ENCODE assay signal across 34 cellular contexts in the genomic region with DNA sequence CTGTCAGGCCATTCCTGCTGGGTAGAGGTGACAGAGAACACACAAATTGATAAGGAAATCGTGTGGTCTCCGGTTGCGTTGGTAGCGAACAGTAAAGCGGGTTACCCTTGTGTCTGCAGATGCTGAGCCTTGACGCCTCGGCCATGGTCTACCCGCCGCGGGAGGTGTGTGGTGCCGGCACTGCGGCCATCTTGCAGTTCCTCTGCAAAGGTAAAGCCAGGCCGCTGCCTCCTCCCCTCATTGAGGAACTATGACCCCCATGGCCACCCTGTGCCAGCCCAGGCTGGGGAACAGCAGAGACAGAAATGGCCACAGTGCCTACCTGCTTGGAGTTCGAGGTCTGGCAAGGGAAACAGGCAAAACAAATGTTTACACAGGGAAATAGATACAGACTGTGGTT.
"Had no signal": no experiment of that assay in that cellular context is flagged by ENCODE, and none has a peak within 500 bp of the region (broad histone marks: within the 10 kb centered on the region; RNA-seq: fewer than 3 reads in every experiment).

No MANE protein-coding gene starts in this region.

- H3K4me3 Mint-ChIP-seq: activated B cell treated with CpG ODN at 0.5 μM for 24 hours; activated CD4-positive, alpha-beta memory T cell treated with anti-CD3 and anti-CD28 coated beads for 36 hours; activated CD8-positive, alpha-beta memory T cell treated with anti-CD3 and anti-CD28 coated beads, Interleukin-2, amount 10 ng/mL, durations not matched to agents 7 days and 5 days; activated CD8-positive, alpha-beta T cell treated with anti-CD3 and anti-CD28 coated beads, Interleukin-2, amount 10 ng/mL, durations not matched to agents 7 days and 5 days; activated naive CD8-positive, alpha-beta T cell; activated T-cell treated with anti-CD3 and anti-CD28 coated beads, Interleukin-2, amount 50 U/mL, for 24 hours; activated T-cell treated with anti-CD3 and anti-CD28 coated beads, Interleukin-2, amount 50 U/mL, for 72 hours; central memory CD8-positive, alpha-beta T cell; dendritic cell treated with granulocyte-macrophage colony-stimulating factor and Interleukin-4, amounts not matched to agents 40 ng/mL and 50 ng/mL, for 4 days; endodermal cell; T-helper 17 cell; T-helper 2 cell treated with Interferon-gamma antibody and Interleukin-4, amounts not matched to agents 5 μg/mL and 100 μg/mL, for 36 hours had no signal

- H3K27me3 Mint-ChIP-seq: activated B cell treated with CpG ODN at 0.5 μM for 24 hours; activated CD4-positive, alpha-beta memory T cell treated with anti-CD3 and anti-CD28 coated beads for 36 hours; activated CD8-positive, alpha-beta memory T cell treated with anti-CD3 and anti-CD28 coated beads, Interleukin-2, amount 10 ng/mL, durations not matched to agents 7 days and 5 days; activated naive CD8-positive, alpha-beta T cell; activated T-cell treated with anti-CD3 and anti-CD28 coated beads, Interleukin-2, amount 50 U/mL, for 24 hours; central memory CD8-positive, alpha-beta T cell; dendritic cell treated with granulocyte-macrophage colony-stimulating factor and Interleukin-4, amounts not matched to agents 40 ng/mL and 50 ng/mL, for 4 days; T-helper 17 cell had no signal

- H3K4me1 Mint-ChIP-seq: activated B cell treated with CpG ODN at 0.5 μM for 24 hours; activated CD8-positive, alpha-beta memory T cell treated with anti-CD3 and anti-CD28 coated beads, Interleukin-2, amount 10 ng/mL, durations not matched to agents 7 days and 5 days; central memory CD8-positive, alpha-beta T cell; endodermal cell; T-helper 17 cell had no signal

- ATAC-seq: activated CD4-positive, CD25-positive, alpha-beta regulatory T cell treated with anti-CD3 and anti-CD28 coated beads, Interleukin-2, amount 50 U/mL, for 24 hours; activated CD8-positive, alpha-beta memory T cell treated with anti-CD3 and anti-CD28 coated beads, Interleukin-2, amount 10 ng/mL, durations not matched to agents 7 days and 5 days; activated CD8-positive, alpha-beta T cell treated with anti-CD3 and anti-CD28 coated beads, Interleukin-2, amount 10 ng/mL, durations not matched to agents 7 days and 5 days; activated T-cell treated with anti-CD3 and anti-CD28 coated beads, Interleukin-2, amount 50 U/mL, for 72 hours; esophagus mucosa; T-helper 17 cell had no signal

- H3K27me3 ChIP-seq: brain microvascular endothelial cell, dorsolateral prefrontal cortex had no signal

- FAIRE-seq: astrocyte, frontal cortex had no signal

- H3K27ac ChIP-seq: brain microvascular endothelial cell, coronary artery, dorsolateral prefrontal cortex, WERI-Rb-1 had no signal

- H3K9me3 Mint-ChIP-seq: activated B cell treated with CpG ODN at 0.5 μM for 24 hours; activated CD4-positive, alpha-beta memory T cell treated with anti-CD3 and anti-CD28 coated beads for 36 hours; activated T-cell treated with anti-CD3 and anti-CD28 coated beads, Interleukin-2, amount 50 U/mL, for 24 hours; activated T-cell treated with anti-CD3 and anti-CD28 coated beads, Interleukin-2, amount 50 U/mL, for 72 hours; central memory CD8-positive, alpha-beta T cell; dendritic cell treated with granulocyte-macrophage colony-stimulating factor and Interleukin-4, amounts not matched to agents 40 ng/mL and 50 ng/mL, for 4 days; endodermal cell; T-helper 2 cell treated with Interferon-gamma antibody and Interleukin-4, amounts not matched to agents 5 μg/mL and 100 μg/mL, for 36 hours had no signal

- H3K4me3 ChIP-seq: coronary artery, dorsolateral prefrontal cortex had no signal

- DNase-seq: activated B cell treated with CpG ODN at 0.5 μM for 24 hours; activated CD4-positive, alpha-beta memory T cell treated with anti-CD3 and anti-CD28 coated beads for 36 hours; activated CD4-positive, alpha-beta T cell treated with anti-CD3 and anti-CD28 coated beads for 48 hours; activated CD8-positive, alpha-beta memory T cell treated with anti-CD3 and anti-CD28 coated beads, Interleukin-2, amount 10 ng/mL, durations not matched to agents 7 days and 5 days; activated CD8-positive, alpha-beta memory T cell treated with anti-CD3 and anti-CD28 coated beads, Interleukin-2, amount 50 U/mL, for 48 hours; activated CD8-positive, alpha-beta T cell treated with anti-CD3 and anti-CD28 coated beads, Interleukin-2, amount 10 ng/mL, durations not matched to agents 7 days and 5 days; activated effector memory CD4-positive, alpha-beta T cell treated with Interleukin-2 at 50 U/mL for 16 hours; activated gamma-delta T cell treated with Interleukin-2 at 50 U/mL for 16 hours; activated naive CD4-positive, alpha-beta T cell treated with anti-CD3 and anti-CD28 coated beads, Interleukin-2, amount 50 U/mL, for 16 hours; activated naive CD4-positive, alpha-beta T cell treated with Interleukin-2 at 50 U/mL for 16 hours; activated T-cell treated with anti-CD3 and anti-CD28 coated beads for 4 hours; activated T-cell treated with anti-CD3 and anti-CD28 coated beads, Interleukin-2, amount 50 U/mL, for 24 hours; activated T-cell treated with anti-CD3 and anti-CD28 coated beads, Interleukin-2, amount 50 U/mL, for 72 hours; amniotic stem cell; anterior cingulate cortex; brain microvascular endothelial cell; dorsolateral prefrontal cortex; effector memory CD4-positive, alpha-beta T cell; endodermal cell; foreskin fibroblast; glutamatergic neuron; T-helper 1 cell; T-helper 17 cell; T1000; WERI-Rb-1 had no signal

- H3K27ac Mint-ChIP-seq: activated B cell treated with CpG ODN at 0.5 μM for 24 hours; activated CD4-positive, alpha-beta memory T cell treated with anti-CD3 and anti-CD28 coated beads for 36 hours; activated CD8-positive, alpha-beta memory T cell treated with anti-CD3 and anti-CD28 coated beads, Interleukin-2, amount 10 ng/mL, durations not matched to agents 7 days and 5 days; activated CD8-positive, alpha-beta T cell treated with anti-CD3 and anti-CD28 coated beads, Interleukin-2, amount 10 ng/mL, durations not matched to agents 7 days and 5 days; activated naive CD8-positive, alpha-beta T cell; activated T-cell treated with anti-CD3 and anti-CD28 coated beads, Interleukin-2, amount 50 U/mL, for 24 hours; activated T-cell treated with anti-CD3 and anti-CD28 coated beads, Interleukin-2, amount 50 U/mL, for 72 hours; dendritic cell treated with granulocyte-macrophage colony-stimulating factor and Interleukin-4, amounts not matched to agents 40 ng/mL and 50 ng/mL, for 4 days; endodermal cell; T-helper 17 cell; T-helper 2 cell treated with Interferon-gamma antibody and Interleukin-4, amounts not matched to agents 5 μg/mL and 100 μg/mL, for 36 hours had no signal
